ENCODE assay signal across 8 cellular contexts in the genomic region with DNA sequence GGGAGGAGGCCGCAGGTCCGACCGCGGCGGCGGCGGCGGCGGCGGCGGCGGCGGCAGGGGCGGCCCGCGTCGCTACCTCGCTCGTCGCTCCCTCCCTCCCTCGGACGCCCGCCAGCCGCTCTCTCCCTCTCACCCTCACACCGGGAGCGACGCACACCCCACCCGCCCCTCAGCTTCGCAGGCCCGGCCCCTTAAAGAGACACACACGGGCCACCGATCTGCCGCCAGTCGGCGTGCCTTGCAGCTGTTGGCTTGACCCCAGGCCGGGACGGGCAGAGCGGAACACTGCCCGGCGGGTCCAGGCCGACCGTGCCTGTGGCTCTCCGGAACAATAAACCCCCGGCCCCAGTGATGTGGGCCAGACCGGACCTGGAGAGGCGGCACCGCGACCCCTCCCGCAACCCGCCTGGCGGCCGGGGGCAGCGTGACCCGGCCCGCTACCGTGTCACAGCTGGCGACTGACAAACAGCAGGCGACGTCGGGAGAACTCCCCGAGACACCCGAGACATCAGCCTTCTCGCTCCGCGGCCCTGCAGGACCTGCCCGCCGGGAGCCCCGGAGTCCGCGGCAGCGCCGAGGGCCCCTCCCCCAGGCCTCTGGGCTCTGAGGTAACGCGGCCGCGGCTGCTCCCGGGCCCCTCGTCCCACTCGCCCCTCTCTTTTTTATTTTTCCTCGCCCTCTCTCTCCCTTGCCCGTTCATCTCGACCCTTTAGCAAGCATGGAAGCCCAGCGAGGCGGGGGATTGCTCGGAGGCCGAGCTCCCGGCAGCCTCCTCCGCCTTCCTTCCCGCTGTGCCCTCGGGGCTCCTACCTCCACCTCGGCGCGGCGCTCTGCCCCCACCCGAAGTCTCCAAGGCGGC. TPM values are rescaled to one million over a fixed set of nuclear protein-coding genes. Genes with fewer than 3 reads are reported as not detected.
DNase-seq lines count a peak whose midpoint lies in the region; ATAC-seq, FAIRE-seq and TF ChIP-seq lines count a peak whose summit lies in the region.

A gene with protein sequence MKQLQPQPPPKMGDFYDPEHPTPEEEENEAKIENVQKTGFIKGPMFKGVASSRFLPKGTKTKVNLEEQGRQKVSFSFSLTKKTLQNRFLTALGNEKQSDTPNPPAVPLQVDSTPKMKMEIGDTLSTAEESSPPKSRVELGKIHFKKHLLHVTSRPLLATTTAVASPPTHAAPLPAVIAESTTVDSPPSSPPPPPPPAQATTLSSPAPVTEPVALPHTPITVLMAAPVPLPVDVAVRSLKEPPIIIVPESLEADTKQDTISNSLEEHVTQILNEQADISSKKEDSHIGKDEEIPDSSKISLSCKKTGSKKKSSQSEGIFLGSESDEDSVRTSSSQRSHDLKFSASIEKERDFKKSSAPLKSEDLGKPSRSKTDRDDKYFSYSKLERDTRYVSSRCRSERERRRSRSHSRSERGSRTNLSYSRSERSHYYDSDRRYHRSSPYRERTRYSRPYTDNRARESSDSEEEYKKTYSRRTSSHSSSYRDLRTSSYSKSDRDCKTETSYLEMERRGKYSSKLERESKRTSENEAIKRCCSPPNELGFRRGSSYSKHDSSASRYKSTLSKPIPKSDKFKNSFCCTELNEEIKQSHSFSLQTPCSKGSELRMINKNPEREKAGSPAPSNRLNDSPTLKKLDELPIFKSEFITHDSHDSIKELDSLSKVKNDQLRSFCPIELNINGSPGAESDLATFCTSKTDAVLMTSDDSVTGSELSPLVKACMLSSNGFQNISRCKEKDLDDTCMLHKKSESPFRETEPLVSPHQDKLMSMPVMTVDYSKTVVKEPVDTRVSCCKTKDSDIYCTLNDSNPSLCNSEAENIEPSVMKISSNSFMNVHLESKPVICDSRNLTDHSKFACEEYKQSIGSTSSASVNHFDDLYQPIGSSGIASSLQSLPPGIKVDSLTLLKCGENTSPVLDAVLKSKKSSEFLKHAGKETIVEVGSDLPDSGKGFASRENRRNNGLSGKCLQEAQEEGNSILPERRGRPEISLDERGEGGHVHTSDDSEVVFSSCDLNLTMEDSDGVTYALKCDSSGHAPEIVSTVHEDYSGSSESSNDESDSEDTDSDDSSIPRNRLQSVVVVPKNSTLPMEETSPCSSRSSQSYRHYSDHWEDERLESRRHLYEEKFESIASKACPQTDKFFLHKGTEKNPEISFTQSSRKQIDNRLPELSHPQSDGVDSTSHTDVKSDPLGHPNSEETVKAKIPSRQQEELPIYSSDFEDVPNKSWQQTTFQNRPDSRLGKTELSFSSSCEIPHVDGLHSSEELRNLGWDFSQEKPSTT (N-terminal part only) (minus strand): TSS at position 124 of the 859 bp plus-strand sequence. CDS start 189 bp downstream, outside the sequence.

- peak within 1 kb of the TSS; percentile 97 for H3K27ac Mint-ChIP-seq in HFFc6
- peak within 1 kb of the TSS; percentile 100 for H3K27ac Mint-ChIP-seq in activated naive CD8-positive, alpha-beta T cell treated with anti-CD3 and anti-CD28 coated beads, Interleukin-2, amount 10 ng/mL, durations not matched to agents 7 days and 5 days

- H3K9me3 ChIP-seq in SU-DHL-6 (ENCODE audit: insufficient read depth, low read length) (no peaks in the 10 kb centered on the region), pancreas (no peaks in the 10 kb centered on the region), thyroid gland (no peaks in the 10 kb centered on the region)

- H3K36me3 Mint-ChIP-seq in HFFc6 (ENCODE audit: low read depth), result peaks cover 19% of the 10 kb centered on the region; the same call in 1 of the 2 replicates
- H3K36me3 Mint-ChIP-seq in activated naive CD8-positive, alpha-beta T cell treated with anti-CD3 and anti-CD28 coated beads, Interleukin-2, amount 10 ng/mL, durations not matched to agents 7 days and 5 days, result peaks cover 12% of the 10 kb centered on the region

- peak within 1 kb of the TSS; percentile 91 for H3K4me2 ChIP-seq in SU-DHL-6 (ENCODE audit: low read depth, low read length, poor library complexity, severe bottlenecking)

- no peaks in the 10 kb centered on the region for H3K36me3 ChIP-seq in SU-DHL-6 (ENCODE audit: low read length)
- H3K36me3 ChIP-seq in pancreas, result no peaks in the 10 kb centered on the region
- H3K36me3 ChIP-seq in thyroid gland, result no peaks in the 10 kb centered on the region

- no peaks in the 10 kb centered on the region for H3K27me3 ChIP-seq in SU-DHL-6 (ENCODE audit: low read length)
- H3K27me3 ChIP-seq in pancreas, result no peaks in the 10 kb centered on the region
- no peaks in the 10 kb centered on the region for H3K27me3 ChIP-seq in thyroid gland

- peaks cover 15 to 44% (median 32%) of the 10 kb centered on the region in 3 donors for H3K4me1 ChIP-seq in pancreas
- peaks cover 37 to 42% of the 10 kb centered on the region in 2 donors for H3K4me1 ChIP-seq in thyroid gland

- peaks cover 19% of the 10 kb centered on the region for H4K20me1 ChIP-seq in SU-DHL-6 (ENCODE audit: low read depth, low read length)

- peak within 1 kb of the TSS; percentile 99 for H3K4me3 Mint-ChIP-seq in HFFc6
- H3K4me3 Mint-ChIP-seq in activated naive CD8-positive, alpha-beta T cell treated with anti-CD3 and anti-CD28 coated beads, Interleukin-2, amount 10 ng/mL, durations not matched to agents 7 days and 5 days, result peak within 1 kb of the TSS; percentile 99

- H3K79me2 ChIP-seq in SU-DHL-6 (ENCODE audit: insufficient read depth, low read length), result peaks cover 48% of the 10 kb centered on the region

- TF ChIP-seq POLR2A in NB4 (IDR thresholded peaks at IDR 0.05; ENCODE audit: extremely low read depth, insufficient read length) (no peak), thyroid gland (IDR thresholded peaks at IDR 0.05) (peak in 1 of 2 donors; percentile 75)

- WGBS in pancreas, 2 donors, result 0% methylated on average over 59 to 81 of the region's 96 CpGs
- 0% methylated on average over 31 to 47 of the region's 96 CpGs for WGBS in thyroid gland, 2 donors

- POLR2A ChIA-PET in activated naive CD8-positive, alpha-beta T cell treated with anti-CD3 and anti-CD28 coated beads, Interleukin-2, amount 10 ng/mL, durations not matched to agents 7 days and 5 days (lab: Charles Lee), result interaction anchor here (0.6 to 2.4 kb wide), 15 partner anchors 11 to 1077 kb away, joined by 3 to 12 read pairs (median 4); a partner anchor contains a TSS

- no peaks in the 10 kb centered on the region for H3K9me3 Mint-ChIP-seq in HFFc6
- H3K9me3 Mint-ChIP-seq in activated naive CD8-positive, alpha-beta T cell treated with anti-CD3 and anti-CD28 coated beads, Interleukin-2, amount 10 ng/mL, durations not matched to agents 7 days and 5 days, result no peaks in the 10 kb centered on the region

- peaks cover 44% of the 10 kb centered on the region for H3K4me1 Mint-ChIP-seq in HFFc6 (ENCODE audit: low read depth)
- H3K4me1 Mint-ChIP-seq in activated naive CD8-positive, alpha-beta T cell treated with anti-CD3 and anti-CD28 coated beads, Interleukin-2, amount 10 ng/mL, durations not matched to agents 7 days and 5 days, result peaks cover 38% of the 10 kb centered on the region

- H3K27ac ChIP-seq in SU-DHL-6 (ENCODE audit: low read depth, low read length) (peak within 1 kb of the TSS; percentile 78), pancreas (peak within 1 kb of the TSS; percentile 90 to 95 (median 93)), thyroid gland (peak within 1 kb of the TSS; percentile 89 to 94 (median 93))

- TF ChIP-seq CTCF in GM12864 (IDR thresholded peaks at IDR 0.05; ENCODE audit: low read depth, low read length, missing control alignments), result peak; percentile 40
- peak; percentile 67 for TF ChIP-seq CTCF in HFFc6 (IDR thresholded peaks at IDR 0.05)
- TF ChIP-seq CTCF in NB4 (IDR thresholded peaks at IDR 0.05; ENCODE audit: low read depth, low read length), result peak; percentile 31
- TF ChIP-seq CTCF in SU-DHL-6 (IDR thresholded peaks at IDR 0.05; ENCODE audit: insufficient read depth, low read length, poor library complexity, severe bottlenecking), result peak; percentile 64
- TF ChIP-seq CTCF in pancreas (IDR thresholded peaks at IDR 0.05), result no peak
- peak in 3 of 6 experiments; percentile 29 to 51 (median 31) for TF ChIP-seq CTCF in thyroid gland (IDR thresholded peaks at IDR 0.05)

- ATAC-seq in activated naive CD8-positive, alpha-beta T cell treated with anti-CD3 and anti-CD28 coated beads, Interleukin-2, amount 10 ng/mL, durations not matched to agents 7 days and 5 days (ENCODE audit: low read depth), result peak; percentile 88
- ATAC-seq in Right ventricle myocardium inferior (peak; percentile 98), pancreas (peak; percentile 91 to 96 (median 92))

- H3K27me3 Mint-ChIP-seq in HFFc6 (ENCODE audit: insufficient read depth), result peaks cover 4% of the 10 kb centered on the region; the same call in 1 of the 2 replicates
- no peaks in the 10 kb centered on the region for H3K27me3 Mint-ChIP-seq in activated naive CD8-positive, alpha-beta T cell treated with anti-CD3 and anti-CD28 coated beads, Interleukin-2, amount 10 ng/mL, durations not matched to agents 7 days and 5 days

- no peaks in the 10 kb centered on the region for H3K9me2 ChIP-seq in SU-DHL-6 (replicated peaks; ENCODE audit: insufficient read depth, low read length)

- DNase-seq in GM12864 (ENCODE audit: low read depth) (peak; percentile 71), HFFc6 (peak; percentile 89), NB4 (ENCODE audit: low read depth) (peak; percentile 95), Right ventricle myocardium inferior (ENCODE audit: missing footprints) (peak; percentile 97), pancreas (peak; percentile 94 to 99 (median 96)), thyroid gland (peak; percentile 97)
- DNase-seq in activated naive CD8-positive, alpha-beta T cell treated with anti-CD3 and anti-CD28 coated beads, Interleukin-2, amount 10 ng/mL, durations not matched to agents 7 days and 5 days, result peak; percentile 86

- peak within 1 kb of the TSS; percentile 71 for H3K9ac ChIP-seq in SU-DHL-6 (ENCODE audit: low read length)

- intact Hi-C loops in Right ventricle myocardium inferior (cut with DNase I) (loop anchor here (10.0 kb wide), 1 partner anchor 121 kb away; a partner anchor contains a TSS), pancreas (cut with DNase I) (no loop called here), thyroid gland (cut with DNase I) (loop anchor here (10.0 kb wide), 1 partner anchor 161 kb away; no protein-coding TSS in a partner anchor)

- H2AFZ ChIP-seq in SU-DHL-6 (ENCODE audit: low read depth, low read length, severe bottlenecking), result peak within 1 kb of the TSS; percentile 91

- H3K4me3 ChIP-seq in GM12864 (ENCODE audit: low read depth, low read length) (peak within 1 kb of the TSS; percentile 97), NB4 (ENCODE audit: low read depth, low read length) (peak within 1 kb of the TSS; percentile 92), SU-DHL-6 (ENCODE audit: insufficient read depth, low read length, poor library complexity, severe bottlenecking) (peak within 1 kb of the TSS; percentile 61), pancreas (peak within 1 kb of the TSS; percentile 90 to 97 (median 92)), thyroid gland (replicated peaks in 1 of 3) (peak within 1 kb of the TSS; percentile 45 to 89 (median 55))

- FAIRE-seq in pancreas (lab: Jason Lieb, UNC), result no peak

- H3F3A ChIP-seq in SU-DHL-6 (ENCODE audit: insufficient read depth), result peaks cover 23% of the 10 kb centered on the region; the same call in 1 of the 2 replicates

RNA-seq across cellular contexts. Expression of the gene that starts here (rescaled TPM):
- total RNA-seq in HFFc6 (2021; fragmentation: NEBNext Ultra II Directional; extraction: Animal tissue kit (Norgen Biotek cat#: 25700)), result 10 to 100 TPM; 26.7 to 33.7 (median 30.8) TPM
- 10 to 100 TPM; 54.1 to 63.3 TPM for total RNA-seq in activated naive CD8-positive, alpha-beta T cell treated with anti-CD3 and anti-CD28 coated beads, Interleukin-2, amount 10 ng/mL, durations not matched to agents 7 days and 5 days
- total RNA-seq in Right ventricle myocardium inferior (26.7 TPM), pancreas (10 to 100 TPM; 20.5 to 35.3 (median 22.3) TPM), thyroid gland (100 to 1,000 TPM in 1 of 4 donors, 10 to 100 TPM in 3; 74.3 to 128 (median 85.5) TPM)
- 10 to 100 TPM in 1 of 2 donors, 1 to 10 TPM in 1; 9.6 to 13.8 TPM for polyA plus RNA-seq in pancreas

Comparison
In these comparisons a context has a peak if more than half of its experiments do, and no peak if none do; other contexts are left out.
1. Peak in every context shown above with its lines: DNase-seq, ATAC-seq, H3K4me3 ChIP-seq and H3K27ac ChIP-seq.
2. CTCF ChIP-seq: peak in GM12864 (single experiment), HFFc6 (single experiment), NB4 (single experiment) and SU-DHL-6 (single experiment); none in pancreas (0 of 4).
3. intact Hi-C loops: an anchor here in Right ventricle myocardium inferior (10.0 kb wide) and thyroid gland (10.0 kb wide); none called in pancreas.